24 cellular contexts compared by ENCODE assay signal in genomic region chr1:182845379-182845778, GRCh38. TPM values are rescaled to one million over a fixed set of nuclear protein-coding genes. Genes with fewer than 3 reads are reported as not detected.
A peak's percentile ranks its signal among the peaks of the same experiment; 100 is the strongest.
DNase-seq lines count a peak whose midpoint lies in the region; ATAC-seq, FAIRE-seq and TF ChIP-seq lines count a peak whose summit lies in the region.
"Had no signal": no experiment of that assay in that cellular context is flagged by ENCODE, and none has a peak within 500 bp of the region (broad histone marks: within the 10 kb centered on the region; RNA-seq: fewer than 3 reads in every experiment).

No MANE protein-coding gene starts in this region.

- H2AFZ ChIP-seq in GM12878 (ENCODE audit: control insufficient read depth, low read depth, low read length) (no peak overlapping the region), OCI-LY7 (ENCODE audit: low read length) (no peak overlapping the region)

- in situ Hi-C loops in GM12878 (cut with MboI) = no loop called here

- 94% methylated on average over 1 of the region's 1 CpG for WGBS in GM12878 (ENCODE audit: insufficient coverage, insufficient replicate concordance, low lambda C conversion rate, missing lambda C conversion rate)

- H3K27ac ChIP-seq in GM12878 (ENCODE audit: control insufficient read depth, insufficient read depth) = no peak overlapping the region
- H3K27ac ChIP-seq in OCI-LY7 (ENCODE audit: low read depth, low read length, poor library complexity, severe bottlenecking) = no peak overlapping the region
- H3K27ac ChIP-seq: heart right ventricle, left lung had no signal

- POLR2A ChIA-PET in GM12878 (lab: Charles Lee) = no interaction called here
- POLR2A ChIA-PET in OCI-LY7 (lab: Charles Lee) = interaction anchor here (0.6 to 0.7 kb wide), 3 partner anchors 13 to 985 kb away, joined by 3 read pairs; no protein-coding TSS in a partner anchor

- H3K27me3 Mint-ChIP-seq in T-helper 1 cell treated with Interleukin-12 subunit alpha and Interleukin-12 subunit beta and Interleukin-4 antibody, amounts not matched to agents 30 μg/mL and 1 μg/mL, for 36 hours (ENCODE audit: low read depth) = no peaks in the 10 kb centered on the region

- H3K9me2 ChIP-seq in OCI-LY7 (ENCODE audit: insufficient read depth, low read length) = no peaks in the 10 kb centered on the region

- TF ChIP-seq EP300 in GM12878 (IDR thresholded peaks at IDR 0.05; ENCODE audit: borderline replicate concordance in 1 of 2, control insufficient read depth in 1 of 2, low read depth in 2 of 2, low read length in 2 of 2) = no peak

- no peak for TF ChIP-seq RAD21 in GM12878 (IDR thresholded peaks at IDR 0.05; ENCODE audit: insufficient read depth, low read depth, low read length)

- intact Hi-C loops in GM12878 (cut with micrococcal nuclease; ENCODE audit: unreplicated experiment) (loop anchor here (5.0 kb wide), 1 partner anchor 42 kb away; no protein-coding TSS in a partner anchor), OCI-LY7 (cut with micrococcal nuclease; ENCODE audit: unreplicated experiment) (loop anchor here (5.0 kb wide), 1 partner anchor 37 kb away; no protein-coding TSS in a partner anchor)

- peaks cover 73% of the 10 kb centered on the region for H3K36me3 Mint-ChIP-seq in T-helper 1 cell treated with Interleukin-12 subunit alpha and Interleukin-12 subunit beta and Interleukin-4 antibody, amounts not matched to agents 30 μg/mL and 1 μg/mL, for 36 hours (ENCODE audit: low read depth)

- FAIRE-seq in GM12878 (lab: Jason Lieb, UNC) = no peak
- FAIRE-seq: bronchial epithelial cell had no signal

- H3K4me1 ChIP-seq in GM12878 (ENCODE audit: control insufficient read depth, insufficient read depth, low read length) (peaks cover 15% of the 10 kb centered on the region), OCI-LY7 (ENCODE audit: insufficient read depth, low read length, poor library complexity, severe bottlenecking) (peaks cover 23% of the 10 kb centered on the region)

- peaks cover 10 to 36% of the 10 kb centered on the region in 2 experiments for H3K36me3 ChIP-seq in GM12878 (ENCODE audit: control insufficient read depth in 2 of 2, insufficient read depth in 2 of 2, low read length in 1 of 2)
- H3K36me3 ChIP-seq in OCI-LY7 (ENCODE audit: insufficient read depth, low read length) = peaks cover 100% of the 10 kb centered on the region

- no peak for DNase-seq in T-helper 1 cell
- peak; percentile 29 for DNase-seq in stimulated activated CD4-positive, alpha-beta T cell treated with anti-CD3 and anti-CD28 coated beads, Interleukin-2, amount 100 ng/mL, for 4 hours (ENCODE audit: low read depth)
- no peak for DNase-seq in stimulated activated CD4-positive, alpha-beta T cell treated with anti-CD3 and anti-CD28 coated beads, Interleukin-2, amount 100 ng/mL, for 48 hours
- no peak for DNase-seq in GM12878 (ENCODE audit: low read depth, low spot score)
- no peak for DNase-seq in GM03348 (ENCODE audit: low spot score)
- DNase-seq in cerebellar nuclear complex (lab: John Stamatoyannopoulos, UW) = no peak
- no peak for DNase-seq in OCI-LY7 (ENCODE audit: low spot score)
- DNase-seq: 8988T, AML-193, amniotic stem cell, Caco-2, cortex of kidney, GOT3, heart right ventricle, left lung, midbrain, NCI-H1694, NCI-H748 treated with DMSO at 0.1 percent for 48 hours, nephron progenitor cell, posterior cingulate gyrus, Right ventricle myocardium superior, SW 1271 had no signal

- RAD21 ChIA-PET in GM12878 (lab: Charles Lee; ENCODE audit: unreplicated experiment) = no interaction called here

- ATAC-seq in GM12878 = peak; percentile 8
- ATAC-seq: heart right ventricle, left lung had no signal

- peaks cover 74% of the 10 kb centered on the region for H3K4me1 Mint-ChIP-seq in T-helper 1 cell treated with Interleukin-12 subunit alpha and Interleukin-12 subunit beta and Interleukin-4 antibody, amounts not matched to agents 30 μg/mL and 1 μg/mL, for 36 hours (ENCODE audit: low read depth)

- no peak for TF ChIP-seq POLR2A in GM12878 (IDR thresholded peaks at IDR 0.05; ENCODE audit: low read depth, low read length)

- H3K27ac Mint-ChIP-seq in T-helper 1 cell treated with Interleukin-12 subunit alpha and Interleukin-12 subunit beta and Interleukin-4 antibody, amounts not matched to agents 30 μg/mL and 1 μg/mL, for 36 hours = peak overlapping the region; percentile 55

- BruUV-seq in GM12878 (replicated peaks; lab: Mats Ljungman, UMichigan) = no TSS peak
- no TSS peak for BruUV-seq in OCI-LY7 (replicated peaks; lab: Mats Ljungman, UMichigan)

- H4K20me1 ChIP-seq in GM12878 (ENCODE audit: control insufficient read depth, insufficient read depth) = peaks cover 26% of the 10 kb centered on the region
- peaks cover 87% of the 10 kb centered on the region for H4K20me1 ChIP-seq in OCI-LY7 (ENCODE audit: insufficient read depth, low read length)

- CTCF ChIA-PET in GM12878 (lab: Yijun Ruan, JAX) (no interaction called here), OCI-LY7 (lab: Charles Lee; ENCODE audit: unreplicated experiment) (no interaction called here)

- H3K4me3 ChIP-seq in GM12878 (no peak overlapping the region), OCI-LY7 (ENCODE audit: low read depth, low read length, poor library complexity, severe bottlenecking) (no peak overlapping the region)
- H3K4me3 ChIP-seq: heart right ventricle, left lung had no signal

- H3K4me2 ChIP-seq in GM12878 (ENCODE audit: control insufficient read depth, insufficient read depth) (peak overlapping the region; percentile 38), OCI-LY7 (ENCODE audit: low read length) (no peak overlapping the region)

- H3K27me3 ChIP-seq in GM12878 (replicated peaks in 1 of 2; ENCODE audit: control insufficient read depth in 2 of 2, insufficient read depth in 2 of 2, low read length in 1 of 2) = no peaks in the 10 kb centered on the region
- H3K27me3 ChIP-seq: heart right ventricle, left lung had no signal

- no peaks in the 10 kb centered on the region for H3K9me3 Mint-ChIP-seq in T-helper 1 cell treated with Interleukin-12 subunit alpha and Interleukin-12 subunit beta and Interleukin-4 antibody, amounts not matched to agents 30 μg/mL and 1 μg/mL, for 36 hours
- H3K9me3 Mint-ChIP-seq: nephron progenitor cell had no signal

- H3K79me2 ChIP-seq in GM12878 (ENCODE audit: control insufficient read depth, insufficient read depth, low read length) (peaks cover 100% of the 10 kb centered on the region), OCI-LY7 (ENCODE audit: insufficient read depth, low read depth, low read length) (peaks cover 100% of the 10 kb centered on the region)

- no peak overlapping the region for H3K4me3 Mint-ChIP-seq in T-helper 1 cell treated with Interleukin-12 subunit alpha and Interleukin-12 subunit beta and Interleukin-4 antibody, amounts not matched to agents 30 μg/mL and 1 μg/mL, for 36 hours
- H3K4me3 Mint-ChIP-seq: nephron progenitor cell had no signal

- no peak overlapping the region for H3K9ac ChIP-seq in GM12878 (ENCODE audit: control insufficient read depth, insufficient read depth, low read length)

- TF ChIP-seq CTCF in GM12878 (IDR thresholded peaks at IDR 0.05 in 2 of 3, conservative IDR thresholded peaks at IDR 0.05 in 1 of 3; ENCODE audit: control insufficient read depth in 2 of 3, extremely low read depth in 1 of 3, insufficient read depth in 1 of 3, low read depth in 3 of 3, low read length in 3 of 3) = no peak
- no peak for TF ChIP-seq CTCF in OCI-LY7 (conservative IDR thresholded peaks at IDR 0.05; ENCODE audit: low read length)

- SMC1A ChIA-PET in GM12878 (lab: Charles Lee; ENCODE audit: uncharacterized antibody, unreplicated experiment) = interaction anchor here (0.8 to 1.7 kb wide), 2 partner anchors 32 to 257 kb away, joined by 3 read pairs; no protein-coding TSS in a partner anchor

- no peaks in the 10 kb centered on the region for H3K9me3 ChIP-seq in GM12878 (replicated peaks; ENCODE audit: control insufficient read depth, insufficient read depth, low read length)
- no peaks in the 10 kb centered on the region for H3K9me3 ChIP-seq in OCI-LY7 (ENCODE audit: low read length)
- H3K9me3 ChIP-seq: Caco-2, heart right ventricle, left lung had no signal

RNA-seq across cellular contexts. Expression of gene DHX9, which starts 6.2 kb away (rescaled TPM):
- total RNA-seq in GM12878 (2013; cell fraction: nucleolus; rRNA removed) = 252 and 256 TPM in 2 replicates
- total RNA-seq in GM12878 (2014; rRNA removed) = 165 and 178 TPM in 2 replicates
- total RNA-seq in GM12878 (2014; rRNA removed; fragmentation: Illumina TruSeq; extraction: Trizol) = 217 and 229 TPM in 2 replicates
- total RNA-seq in GM12878 (2021) = 227 and 235 TPM in 2 replicates
- 87.0 TPM for polyA plus RNA-seq in GM12878 (2011; ENCODE audit: low read depth)
- polyA plus RNA-seq in GM12878 (2011; rRNA removed) = 234 and 266 TPM in 2 replicates
- polyA plus RNA-seq in GM12878 (2011; cell fraction: cytosol; rRNA removed) = 145 and 170 TPM in 2 replicates
- 170 and 239 TPM in 2 replicates for polyA plus RNA-seq in GM12878 (2011; cell fraction: nucleus; rRNA removed)
- 81.9 and 103 TPM in 2 replicates for polyA plus RNA-seq in GM12878 (2012)
- polyA plus RNA-seq in GM12878 (2014; fragmentation: Illumina TruSeq; extraction: Trizol) = 219 and 238 TPM in 2 replicates
- 100 to 1,000 TPM in 1 of 2 experiments, 10 to 100 TPM in 1; 90.7 to 130 TPM for polyA plus RNA-seq in GM12878 (2014; fragmentation: Nextera tagmentation; extraction: Ambion mirVana)
- 188 and 189 TPM in 2 replicates for polyA plus RNA-seq in GM12878 (2014; rRNA removed)
- 100 to 1,000 TPM; 214 to 221 TPM for polyA plus RNA-seq in GM12878 (2016; fragmentation: Nextera tagmentation; extraction: Ambion mirVana)
- polyA minus RNA-seq in GM12878 (2011; rRNA and poly(A)+ RNA removed) = 226 and 292 TPM in 2 replicates
- polyA minus RNA-seq in GM12878 (2011; cell fraction: cytosol; rRNA and poly(A)+ RNA removed) = 67.4 and 116 TPM in 2 replicates
- polyA minus RNA-seq in GM12878 (2011; cell fraction: nucleus; rRNA and poly(A)+ RNA removed) = 111 and 161 TPM in 2 replicates
- 217 and 276 TPM in 2 replicates for total RNA-seq in OCI-LY7 (2014; rRNA removed; shearing (Covaris generic))
- 251 and 271 TPM in 2 replicates for total RNA-seq in OCI-LY7 (2022)

RNA-seq across cellular contexts. Expression of gene NPL, which starts 55.8 kb away (rescaled TPM):
- 10.0 and 13.5 TPM in 2 replicates for total RNA-seq in GM12878 (2013; cell fraction: nucleolus; rRNA removed)
- 15.3 and 19.2 TPM in 2 replicates for total RNA-seq in GM12878 (2014; rRNA removed)
- total RNA-seq in GM12878 (2014; rRNA removed; fragmentation: Illumina TruSeq; extraction: Trizol) = 7.6 and 8.9 TPM in 2 replicates
- total RNA-seq in GM12878 (2021) = 10.8 and 11.9 TPM in 2 replicates
- 3.2 TPM for polyA plus RNA-seq in GM12878 (2011; ENCODE audit: low read depth)
- polyA plus RNA-seq in GM12878 (2011; rRNA removed) = 5.3 and 8.2 TPM in 2 replicates
- polyA plus RNA-seq in GM12878 (2011; cell fraction: cytosol; rRNA removed) = 3.7 and 6.6 TPM in 2 replicates
- 8.1 and 10.7 TPM in 2 replicates for polyA plus RNA-seq in GM12878 (2011; cell fraction: nucleus; rRNA removed)
- polyA plus RNA-seq in GM12878 (2012) = 2.1 and 2.4 TPM in 2 replicates
- polyA plus RNA-seq in GM12878 (2014; fragmentation: Illumina TruSeq; extraction: Trizol) = 12.0 and 15.4 TPM in 2 replicates
- polyA plus RNA-seq in GM12878 (2014; fragmentation: Nextera tagmentation; extraction: Ambion mirVana) = 10 to 100 TPM; 12.6 to 15.1 TPM
- 8.2 and 8.4 TPM in 2 replicates for polyA plus RNA-seq in GM12878 (2014; rRNA removed)
- polyA plus RNA-seq in GM12878 (2016; fragmentation: Nextera tagmentation; extraction: Ambion mirVana) = 1 to 10 TPM; 8.5 to 9.1 TPM
- polyA minus RNA-seq in GM12878 (2011; rRNA and poly(A)+ RNA removed) = 5.9 TPM in 2 replicates
- polyA minus RNA-seq in GM12878 (2011; cell fraction: cytosol; rRNA and poly(A)+ RNA removed) = 0.53 and 5.4 TPM in 2 replicates
- polyA minus RNA-seq in GM12878 (2011; cell fraction: nucleus; rRNA and poly(A)+ RNA removed) = 2.5 and 6.7 TPM in 2 replicates
- 2.2 and 4.1 TPM in 2 replicates for total RNA-seq in OCI-LY7 (2014; rRNA removed; shearing (Covaris generic))
- total RNA-seq in OCI-LY7 (2022) = 6.3 and 7.0 TPM in 2 replicates
